In the genomic region with DNA sequence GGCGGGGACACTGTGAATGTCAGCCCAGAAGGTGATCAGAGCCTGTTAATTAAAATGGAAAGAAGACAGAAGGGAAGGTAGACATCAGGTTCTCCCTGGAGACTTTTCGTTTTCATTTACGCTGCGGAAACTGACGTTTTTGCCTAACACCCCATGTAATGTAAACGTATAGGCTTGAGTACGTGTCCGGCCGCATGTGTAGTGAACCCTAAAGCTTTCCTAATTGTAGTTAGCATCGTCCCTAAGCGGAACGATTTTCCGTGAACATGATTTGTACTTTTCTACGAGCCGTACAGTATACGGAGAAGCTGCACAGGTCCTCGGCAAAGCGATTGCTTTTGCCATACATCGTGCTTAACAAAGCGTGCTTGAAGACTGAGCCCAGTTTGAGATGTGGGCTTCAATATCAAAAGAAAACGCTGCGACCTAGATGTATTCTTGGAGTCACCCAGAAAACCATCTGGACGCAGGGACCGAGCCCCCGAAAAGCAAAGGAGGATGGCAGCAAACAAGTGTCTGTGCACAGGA, we compare ENCODE assay signal across 8 cellular contexts. TPM values are rescaled to one million over a fixed set of nuclear protein-coding genes. Genes with fewer than 3 reads are reported as not detected.
A peak's percentile ranks its signal among the peaks of the same experiment; 100 is the strongest.
DNase-seq lines count a peak whose midpoint lies in the region; ATAC-seq and TF ChIP-seq lines count a peak whose summit lies in the region.

No MANE protein-coding gene starts in this region.

- TF ChIP-seq RAD21 in neural cell (conservative IDR thresholded peaks at IDR 0.05): no peak

- peak; percentile 19 for ATAC-seq in GM19455 (IDR thresholded peaks at IDR 0.05; ENCODE audit: unreplicated experiment)
- ATAC-seq in GM21619 (IDR thresholded peaks at IDR 0.05; ENCODE audit: unreplicated experiment): no peak

- TF ChIP-seq EP300 in neural cell (conservative IDR thresholded peaks at IDR 0.05; ENCODE audit: poor library complexity, severe bottlenecking): no peak

- no peaks in the 10 kb centered on the region for H3K27me3 ChIP-seq in neural cell (ENCODE audit: insufficient read depth, low read depth, low read length)

- peak overlapping the region; percentile 72 for H3K9ac ChIP-seq in neural cell (ENCODE audit: low read length)

- no peaks in the 10 kb centered on the region for H3K9me3 ChIP-seq in neural cell (ENCODE audit: low read length)

- H2AFZ ChIP-seq in neural cell (ENCODE audit: low read depth, low read length): peak overlapping the region; percentile 41

- TF ChIP-seq CTCF in AG10803 (conservative IDR thresholded peaks at IDR 0.05; ENCODE audit: low read length): no peak
- TF ChIP-seq CTCF in coronary artery (IDR thresholded peaks at IDR 0.05): no peak
- TF ChIP-seq CTCF in neural cell (IDR thresholded peaks at IDR 0.05; ENCODE audit: poor library complexity, severe bottlenecking): no peak

- no peaks in the 10 kb centered on the region for H3K36me3 ChIP-seq in neural cell (ENCODE audit: insufficient read depth, low read length)

- H3K27ac ChIP-seq in coronary artery (peak overlapping the region; percentile 28 to 92), neural cell (ENCODE audit: low read length) (peak overlapping the region; percentile 34)

- peak overlapping the region; percentile 79 for H3K4me2 ChIP-seq in neural cell (ENCODE audit: low read length)

- no peak for DNase-seq in AG10803 (ENCODE audit: low read depth)
- DNase-seq in Jurkat, Clone E6-1 (ENCODE audit: low read depth, low spot score): no peak
- no peak for DNase-seq in coronary artery (ENCODE audit: low spot score)
- DNase-seq in HCEC 1CT: no peak
- no peak for DNase-seq in dermis blood vessel endothelial cell

- no peaks in the 10 kb centered on the region for H3K9me2 ChIP-seq in neural cell (ENCODE audit: insufficient read depth, low read length)

- no peaks in the 10 kb centered on the region for H4K20me1 ChIP-seq in neural cell (ENCODE audit: insufficient read depth)

- H3F3A ChIP-seq in neural cell (ENCODE audit: insufficient read depth, low read length, poor library complexity, severe bottlenecking): no peaks in the 10 kb centered on the region

- H3K4me3 ChIP-seq in AG10803 (ENCODE audit: low read length) (peak overlapping the region; percentile 99), coronary artery (peak overlapping the region; percentile 84), neural cell (ENCODE audit: low read length) (peak overlapping the region; percentile 71)
- peak overlapping the region; percentile 68 for H3K4me3 ChIP-seq in Jurkat, Clone E6-1 (ENCODE audit: low read length)

- H3K79me2 ChIP-seq in neural cell (replicated peaks; ENCODE audit: insufficient read depth, low read length): peaks cover 30% of the 10 kb centered on the region

TF ChIP-seq in neural cell, 6 proteins besides CTCF, POLR2A, EP300 and RAD21:
- TF ChIP-seq, protein P1, sequence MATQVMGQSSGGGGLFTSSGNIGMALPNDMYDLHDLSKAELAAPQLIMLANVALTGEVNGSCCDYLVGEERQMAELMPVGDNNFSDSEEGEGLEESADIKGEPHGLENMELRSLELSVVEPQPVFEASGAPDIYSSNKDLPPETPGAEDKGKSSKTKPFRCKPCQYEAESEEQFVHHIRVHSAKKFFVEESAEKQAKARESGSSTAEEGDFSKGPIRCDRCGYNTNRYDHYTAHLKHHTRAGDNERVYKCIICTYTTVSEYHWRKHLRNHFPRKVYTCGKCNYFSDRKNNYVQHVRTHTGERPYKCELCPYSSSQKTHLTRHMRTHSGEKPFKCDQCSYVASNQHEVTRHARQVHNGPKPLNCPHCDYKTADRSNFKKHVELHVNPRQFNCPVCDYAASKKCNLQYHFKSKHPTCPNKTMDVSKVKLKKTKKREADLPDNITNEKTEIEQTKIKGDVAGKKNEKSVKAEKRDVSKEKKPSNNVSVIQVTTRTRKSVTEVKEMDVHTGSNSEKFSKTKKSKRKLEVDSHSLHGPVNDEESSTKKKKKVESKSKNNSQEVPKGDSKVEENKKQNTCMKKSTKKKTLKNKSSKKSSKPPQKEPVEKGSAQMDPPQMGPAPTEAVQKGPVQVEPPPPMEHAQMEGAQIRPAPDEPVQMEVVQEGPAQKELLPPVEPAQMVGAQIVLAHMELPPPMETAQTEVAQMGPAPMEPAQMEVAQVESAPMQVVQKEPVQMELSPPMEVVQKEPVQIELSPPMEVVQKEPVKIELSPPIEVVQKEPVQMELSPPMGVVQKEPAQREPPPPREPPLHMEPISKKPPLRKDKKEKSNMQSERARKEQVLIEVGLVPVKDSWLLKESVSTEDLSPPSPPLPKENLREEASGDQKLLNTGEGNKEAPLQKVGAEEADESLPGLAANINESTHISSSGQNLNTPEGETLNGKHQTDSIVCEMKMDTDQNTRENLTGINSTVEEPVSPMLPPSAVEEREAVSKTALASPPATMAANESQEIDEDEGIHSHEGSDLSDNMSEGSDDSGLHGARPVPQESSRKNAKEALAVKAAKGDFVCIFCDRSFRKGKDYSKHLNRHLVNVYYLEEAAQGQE (IDR thresholded peaks at IDR 0.05; ENCODE audit: borderline replicate concordance): peak; percentile 64
- TF ChIP-seq TAF1 (IDR thresholded peaks at IDR 0.05; ENCODE audit: low read depth): no peak
- no peak for TF ChIP-seq POLR2AphosphoS5 (IDR thresholded peaks at IDR 0.05)
- TF ChIP-seq MXI1 (conservative IDR thresholded peaks at IDR 0.05; ENCODE audit: poor library complexity, severe bottlenecking): peak; percentile 95
- no peak for TF ChIP-seq SMC3 (conservative IDR thresholded peaks at IDR 0.05; ENCODE audit: poor library complexity)

RNA-seq across cellular contexts. Expression of a gene that starts 0.3 kb away (rescaled TPM):
- 69.2 TPM for polyA plus RNA-seq in Jurkat, Clone E6-1 (2012; ENCODE audit: insufficient read depth, insufficient read length)
- polyA plus RNA-seq in neural cell: 59.2 and 73.8 TPM in 2 replicates
- polyA minus RNA-seq in neural cell: 34.1 and 48.3 TPM in 2 replicates
- total RNA-seq in dermis blood vessel endothelial cell: 20.4 and 32.5 TPM in 2 replicates

RNA-seq across cellular contexts. Expression of a gene that starts 1.0 kb away (rescaled TPM):
- 2.4 TPM for polyA plus RNA-seq in Jurkat, Clone E6-1 (2012; ENCODE audit: insufficient read depth, insufficient read length)
- 6.1 and 9.2 TPM in 2 replicates for polyA plus RNA-seq in neural cell
- 3.7 and 5.1 TPM in 2 replicates for polyA minus RNA-seq in neural cell
- 1.7 TPM in 1 of 2 replicates, not detected in the other for total RNA-seq in dermis blood vessel endothelial cell
